ENCODE assay signal across 17 cellular contexts in genomic region chr12:91104812-91105466, GRCh38. TPM values are rescaled to one million over a fixed set of nuclear protein-coding genes. Genes with fewer than 3 reads are reported as not detected.
A peak's percentile ranks its signal among the peaks of the same experiment; 100 is the strongest.
DNase-seq lines count a peak whose midpoint lies in the region; ATAC-seq and TF ChIP-seq lines count a peak whose summit lies in the region.
"Had no signal": no experiment of that assay in that cellular context is flagged by ENCODE, and none has a peak within 500 bp of the region (broad histone marks: within the 10 kb centered on the region; RNA-seq: fewer than 3 reads in every experiment).

No MANE protein-coding gene starts in this region.

- peaks cover 47% of the 10 kb centered on the region for H3K36me3 Mint-ChIP-seq in osteocyte (ENCODE audit: unreplicated experiment)
- H3K36me3 Mint-ChIP-seq in activated naive CD4-positive, alpha-beta T cell treated with anti-CD3 and anti-CD28 coated beads, Interleukin-2, amount 50 U/mL, for 72 hours = no peaks in the 10 kb centered on the region
- no peaks in the 10 kb centered on the region for H3K36me3 Mint-ChIP-seq in activated CD4-positive, alpha-beta T cell treated with anti-CD3 and anti-CD28 coated beads, Interleukin-2, amount 10 ng/mL, durations not matched to agents 24 days and 14 days (ENCODE audit: low read depth)
- H3K36me3 Mint-ChIP-seq: CD4-positive, CD25-positive, alpha-beta regulatory T cell had no signal

- TF ChIP-seq CTCF in osteocyte (IDR thresholded peaks at IDR 0.05) = no peak

- ATAC-seq in GM19025 (IDR thresholded peaks at IDR 0.05; ENCODE audit: low read depth, unreplicated experiment) = peak; percentile 53
- ATAC-seq in GM21786 (IDR thresholded peaks at IDR 0.05; ENCODE audit: unreplicated experiment) = peak; percentile 53
- peak; percentile 84 for ATAC-seq in HG03280 (IDR thresholded peaks at IDR 0.05; ENCODE audit: unreplicated experiment)
- no peak for ATAC-seq in activated naive CD4-positive, alpha-beta T cell treated with anti-CD3 and anti-CD28 coated beads, Interleukin-2, amount 50 U/mL, for 72 hours
- ATAC-seq: activated CD8-positive, alpha-beta T cell treated with anti-CD3 and anti-CD28 coated beads, Interleukin-2, amount 10 ng/mL, durations not matched to agents 7 days and 5 days; K562 had no signal

- H3K4me3 Mint-ChIP-seq in osteocyte (ENCODE audit: unreplicated experiment) = peak overlapping the region; percentile 45
- no peak overlapping the region for H3K4me3 Mint-ChIP-seq in activated CD4-positive, alpha-beta T cell treated with anti-CD3 and anti-CD28 coated beads, Interleukin-2, amount 10 ng/mL, durations not matched to agents 24 days and 14 days
- H3K4me3 Mint-ChIP-seq: activated CD8-positive, alpha-beta T cell treated with anti-CD3 and anti-CD28 coated beads, Interleukin-2, amount 10 ng/mL, durations not matched to agents 7 days and 5 days; CD4-positive, CD25-positive, alpha-beta regulatory T cell; T-helper 2 cell treated with Interferon-gamma antibody and Interleukin-4, amounts not matched to agents 5 μg/mL and 100 μg/mL, for 36 hours had no signal

- intact Hi-C loops in activated CD4-positive, alpha-beta T cell treated with anti-CD3 and anti-CD28 coated beads, Interleukin-2, amount 10 ng/mL, durations not matched to agents 24 days and 14 days (cut with micrococcal nuclease) = no loop called here

- DNase-seq in osteocyte (ENCODE audit: extremely low spot score, unreplicated experiment) (no peak), A172 (ENCODE audit: low spot score) (no peak), 8988T (no peak)
- DNase-seq in activated naive CD4-positive, alpha-beta T cell treated with anti-CD3 and anti-CD28 coated beads, Interleukin-2, amount 50 U/mL, for 72 hours (ENCODE audit: low spot score in 2 of 2) = no peak
- DNase-seq in activated CD4-positive, alpha-beta T cell treated with anti-CD3 and anti-CD28 coated beads, Interleukin-2, amount 10 ng/mL, durations not matched to agents 24 days and 14 days = no peak
- DNase-seq: activated CD8-positive, alpha-beta T cell treated with anti-CD3 and anti-CD28 coated beads, Interleukin-2, amount 10 ng/mL, durations not matched to agents 7 days and 5 days; activated naive CD4-positive, alpha-beta T cell treated with anti-CD3 and anti-CD28 coated beads, Interleukin-2, amount 50 U/mL, for 16 hours; CD4-positive, CD25-positive, alpha-beta regulatory T cell; cerebellar nuclear complex; NCI-H2081; substantia nigra had no signal

- peak overlapping the region; percentile 35 for H3K27ac Mint-ChIP-seq in osteocyte (ENCODE audit: unreplicated experiment)
- no peak overlapping the region for H3K27ac Mint-ChIP-seq in activated naive CD4-positive, alpha-beta T cell treated with anti-CD3 and anti-CD28 coated beads, Interleukin-2, amount 50 U/mL, for 72 hours
- no peak overlapping the region for H3K27ac Mint-ChIP-seq in activated CD4-positive, alpha-beta T cell treated with anti-CD3 and anti-CD28 coated beads, Interleukin-2, amount 10 ng/mL, durations not matched to agents 24 days and 14 days
- H3K27ac Mint-ChIP-seq: activated CD8-positive, alpha-beta T cell treated with anti-CD3 and anti-CD28 coated beads, Interleukin-2, amount 10 ng/mL, durations not matched to agents 7 days and 5 days; CD4-positive, CD25-positive, alpha-beta regulatory T cell; T-helper 2 cell treated with Interferon-gamma antibody and Interleukin-4, amounts not matched to agents 5 μg/mL and 100 μg/mL, for 36 hours had no signal

- H3K4me1 Mint-ChIP-seq in osteocyte (ENCODE audit: unreplicated experiment) = peaks cover 68% of the 10 kb centered on the region
- H3K4me1 Mint-ChIP-seq in activated CD4-positive, alpha-beta T cell treated with anti-CD3 and anti-CD28 coated beads, Interleukin-2, amount 10 ng/mL, durations not matched to agents 24 days and 14 days = no peaks in the 10 kb centered on the region
- H3K4me1 Mint-ChIP-seq: CD4-positive, CD25-positive, alpha-beta regulatory T cell had no signal

- H3K9me3 Mint-ChIP-seq in osteocyte (ENCODE audit: unreplicated experiment) = peaks cover 13% of the 10 kb centered on the region
- no peaks in the 10 kb centered on the region for H3K9me3 Mint-ChIP-seq in activated naive CD4-positive, alpha-beta T cell treated with anti-CD3 and anti-CD28 coated beads, Interleukin-2, amount 50 U/mL, for 72 hours
- no peaks in the 10 kb centered on the region for H3K9me3 Mint-ChIP-seq in activated CD4-positive, alpha-beta T cell treated with anti-CD3 and anti-CD28 coated beads, Interleukin-2, amount 10 ng/mL, durations not matched to agents 24 days and 14 days
- H3K9me3 Mint-ChIP-seq: CD4-positive, CD25-positive, alpha-beta regulatory T cell; T-helper 2 cell treated with Interferon-gamma antibody and Interleukin-4, amounts not matched to agents 5 μg/mL and 100 μg/mL, for 36 hours had no signal

- no peaks in the 10 kb centered on the region for H3K27me3 Mint-ChIP-seq in osteocyte (ENCODE audit: unreplicated experiment)
- H3K27me3 Mint-ChIP-seq in activated CD4-positive, alpha-beta T cell treated with anti-CD3 and anti-CD28 coated beads, Interleukin-2, amount 10 ng/mL, durations not matched to agents 24 days and 14 days = no peaks in the 10 kb centered on the region
- H3K27me3 Mint-ChIP-seq: CD4-positive, CD25-positive, alpha-beta regulatory T cell had no signal

RNA-seq across cellular contexts. Expression of gene LUM, which starts 6.4 kb away (rescaled TPM):
- total RNA-seq in osteocyte = 473 and 481 TPM in 2 replicates
- not detected for total RNA-seq in activated naive CD4-positive, alpha-beta T cell treated with anti-CD3 and anti-CD28 coated beads, Interleukin-2, amount 50 U/mL, for 72 hours
- not detected in 2 replicates for total RNA-seq in activated CD4-positive, alpha-beta T cell treated with anti-CD3 and anti-CD28 coated beads, Interleukin-2, amount 10 ng/mL, durations not matched to agents 24 days and 14 days
- total RNA-seq in A172 (2014; rRNA removed; shearing (Covaris generic)) = 0.22 and 10.1 TPM in 2 replicates
- total RNA-seq: activated CD8-positive, alpha-beta T cell treated with anti-CD3 and anti-CD28 coated beads, Interleukin-2, amount 10 ng/mL, durations not matched to agents 7 days and 5 days; CD4-positive, CD25-positive, alpha-beta regulatory T cell had no signal

RNA-seq across cellular contexts. Expression of gene KERA, which starts 47.1 kb away (rescaled TPM):
- not detected in 2 replicates for total RNA-seq in osteocyte
- not detected for total RNA-seq in activated naive CD4-positive, alpha-beta T cell treated with anti-CD3 and anti-CD28 coated beads, Interleukin-2, amount 50 U/mL, for 72 hours
- not detected in 2 replicates for total RNA-seq in activated CD4-positive, alpha-beta T cell treated with anti-CD3 and anti-CD28 coated beads, Interleukin-2, amount 10 ng/mL, durations not matched to agents 24 days and 14 days
- not detected in 2 replicates for total RNA-seq in A172 (2014; rRNA removed; shearing (Covaris generic))
- total RNA-seq: activated CD8-positive, alpha-beta T cell treated with anti-CD3 and anti-CD28 coated beads, Interleukin-2, amount 10 ng/mL, durations not matched to agents 7 days and 5 days; CD4-positive, CD25-positive, alpha-beta regulatory T cell; esophagus muscularis mucosa; K562 had no signal

Comparison
In these comparisons a context has a peak if more than half of its experiments do, and no peak if none do; other contexts are left out.
1. ATAC-seq: peak in GM19025 (single experiment), GM21786 (single experiment) and HG03280 (single experiment); none in activated naive CD4-positive, alpha-beta T cell treated with anti-CD3 and anti-CD28 coated beads, Interleukin-2, amount 50 U/mL, for 72 hours (0 of 2).
2. RNA of gene LUM, which starts 6.4 kb away (total RNA-seq): 473 to 481 TPM in osteocyte; 0.22 to 10.1 TPM in A172, not detected in activated naive CD4-positive, alpha-beta T cell treated with anti-CD3 and anti-CD28 coated beads, Interleukin-2, amount 50 U/mL, for 72 hours and not detected in activated CD4-positive, alpha-beta T cell treated with anti-CD3 and anti-CD28 coated beads, Interleukin-2, amount 10 ng/mL, durations not matched to agents 24 days and 14 days; every median in the first group is over 10 times any median in the second.